ENCODE assay signal across 8 cellular contexts in genomic region chr16:28711220-28712083, GRCh38. TPM values are rescaled to one million over a fixed set of nuclear protein-coding genes. Genes with fewer than 3 reads are reported as not detected.
DNase-seq lines count a peak whose midpoint lies in the region; ATAC-seq and TF ChIP-seq lines count a peak whose summit lies in the region.
"Not testable (repeated sequence)": the region's sequence is repeated elsewhere in the genome, so short reads cannot be mapped to it uniquely, and the experiment has no call there.

TSS of gene EIF3C (plus strand) at chr16:28711464. CDS start at chr16:28711687, 223 bp downstream.

- not testable (repeated sequence) for H2BK5ac ChIP-seq in H9 (ENCODE audit: insufficient read length, low read length)

- H3K4ac ChIP-seq in H9 (ENCODE audit: low read depth, low read length) = not testable (repeated sequence)

- H3T11ph ChIP-seq in H9 (ENCODE audit: low read length) = not testable (repeated sequence)

- H3K9me3 ChIP-seq in H9 (ENCODE audit: control insufficient read depth, low read depth, low read length); colonic mucosa; prostate gland: not testable (repeated sequence)

- not testable (repeated sequence) for H3K27me3 Mint-ChIP-seq in H9 (ENCODE audit: low read depth); immature natural killer cell (ENCODE audit: low read depth in 3 of 3)

- not testable (repeated sequence) for H3K18ac ChIP-seq in H9 (ENCODE audit: insufficient read length, low read depth, low read length)

- H3K9ac ChIP-seq in H9 (ENCODE audit: extremely low read depth, insufficient read length, low read length); colonic mucosa (ENCODE audit: low read depth in 2 of 2, low read length in 2 of 2): not testable (repeated sequence)

- not testable (repeated sequence) for H4K5ac ChIP-seq in H9 (ENCODE audit: insufficient read length, low read depth, low read length)

- H2AK5ac ChIP-seq in H9 (ENCODE audit: insufficient read length, low read length) = not testable (repeated sequence)

- not testable (repeated sequence) for H2BK15ac ChIP-seq in H9 (ENCODE audit: low read depth, low read length)

- H3K4me1 Mint-ChIP-seq in H9, immature natural killer cell: not testable (repeated sequence)

- H3K79me1 ChIP-seq in H9 (ENCODE audit: insufficient read depth, low read depth, low read length, poor library complexity, severe bottlenecking) = not testable (repeated sequence)

- not testable (repeated sequence) for H3K36me3 Mint-ChIP-seq in H9 (ENCODE audit: insufficient read depth in 1 of 3, low read depth in 3 of 3); immature natural killer cell

- H4K20me1 ChIP-seq in H9 (ENCODE audit: control insufficient read depth, insufficient read depth, insufficient read length) = not testable (repeated sequence)

- H3K23ac ChIP-seq in H9 (ENCODE audit: insufficient read length, low read depth, low read length) = not testable (repeated sequence)

- not testable (repeated sequence) for H3K56ac ChIP-seq in H9 (ENCODE audit: insufficient read length, low read depth, low read length)

- not testable (repeated sequence) for H3K79me2 ChIP-seq in H9 (ENCODE audit: insufficient read depth, low read length)

- H2AFZ ChIP-seq in H9 (ENCODE audit: low read length) = not testable (repeated sequence)

- intact Hi-C loops in T-helper 2 cell treated with Interferon-gamma antibody and Interleukin-4, amounts not matched to agents 100 ng/mL and 5 ng/mL, for 36 hours (cut with micrococcal nuclease); colonic mucosa (cut with DNase I); prostate gland (cut with DNase I): not testable (repeated sequence)

- H3K4me3 Mint-ChIP-seq in H9 (peak within 1 kb of the TSS; percentile 71 to 81), immature natural killer cell (peak within 1 kb of the TSS in 4 of 5 donors; percentile 15 to 80 (median 68))

- H3K4me1 ChIP-seq in H9 (ENCODE audit: insufficient read depth, low read length); colonic mucosa; prostate gland (replicated peaks): not testable (repeated sequence)

- not testable (repeated sequence) for H3K27ac Mint-ChIP-seq in H9
- H3K27ac Mint-ChIP-seq in immature natural killer cell = peak within 1 kb of the TSS in 2 of 6 donors; percentile 68 to 77

- not testable (repeated sequence) for H3K4me2 ChIP-seq in H9 (ENCODE audit: insufficient read depth, insufficient read length, low read length)

- not testable (repeated sequence) for H3K23me2 ChIP-seq in H9 (ENCODE audit: insufficient read length, low read depth, low read length, poor library complexity, severe bottlenecking)

- H2BK12ac ChIP-seq in H9 (ENCODE audit: insufficient read length, low read depth, low read length) = not testable (repeated sequence)

- not testable (repeated sequence) for H2BK120ac ChIP-seq in H9 (ENCODE audit: low read depth, low read length, poor library complexity, severe bottlenecking)

- peak; percentile 99 for ATAC-seq in GM18868 (IDR thresholded peaks at IDR 0.05; ENCODE audit: unreplicated experiment)
- ATAC-seq in HG03442 (IDR thresholded peaks at IDR 0.05; ENCODE audit: unreplicated experiment) = peak; percentile 92

- not testable (repeated sequence) for H3K4me3 ChIP-seq in colonic mucosa, prostate gland

- not testable (repeated sequence) for TF ChIP-seq POLR2A in prostate gland (IDR thresholded peaks at IDR 0.05)

- H3K36me3 ChIP-seq in colonic mucosa, prostate gland: not testable (repeated sequence)

- not testable (repeated sequence) for H3K14ac ChIP-seq in H9 (ENCODE audit: insufficient read depth, low read length)

- not testable (repeated sequence) for H3K27me3 ChIP-seq in H9 (ENCODE audit: insufficient read depth, low read length); colonic mucosa; prostate gland (replicated peaks; ENCODE audit: insufficient read depth)

- H3K9me3 Mint-ChIP-seq in H9, immature natural killer cell: not testable (repeated sequence)

- not testable (repeated sequence) for H2BK20ac ChIP-seq in H9 (ENCODE audit: low read depth, low read length, poor library complexity, severe bottlenecking)

- not testable (repeated sequence) for H4K8ac ChIP-seq in H9 (replicated peaks; ENCODE audit: insufficient read length, low read depth, low read length)

- DNase-seq in A172 (ENCODE audit: low spot score); H9; colonic mucosa; immature natural killer cell; prostate gland (ENCODE audit: low spot score): not testable (repeated sequence)

- not testable (repeated sequence) for H4K91ac ChIP-seq in H9 (ENCODE audit: insufficient read length, low read depth, low read length)

- not testable (repeated sequence) for TF ChIP-seq CTCF in H9 (conservative IDR thresholded peaks at IDR 0.05); colonic mucosa (IDR thresholded peaks at IDR 0.05); prostate gland (IDR thresholded peaks at IDR 0.05)

- H3K27ac ChIP-seq in H9 (ENCODE audit: insufficient read length, low read depth, low read length); colonic mucosa; prostate gland: not testable (repeated sequence)

- WGBS in H9 (ENCODE audit: extremely low coverage, insufficient read length, low lambda C conversion rate) = no CpG with 5 or more reads among the region's 66 CpGs
- WGBS in prostate gland = no CpG with 5 or more reads among the region's 66 CpGs

RNA-seq across cellular contexts. Expression of gene EIF3C, which starts in this region (rescaled TPM):
- total RNA-seq in A172 (2014; rRNA removed; shearing (Covaris generic)) = 84.7 and 109 TPM in 2 replicates
- 990 and 1,003 TPM in 2 replicates for total RNA-seq in H9 (2021)
- 773 and 800 TPM in 2 replicates for total RNA-seq in T-helper 2 cell treated with Interferon-gamma antibody and Interleukin-4, amounts not matched to agents 100 ng/mL and 5 ng/mL, for 36 hours
- total RNA-seq in colonic mucosa = 100 to 1,000 TPM; 570 to 571 TPM
- polyA plus RNA-seq in immature natural killer cell = 100 to 1,000 TPM; 159 to 311 (median 198) TPM
- total RNA-seq in prostate gland = 100 to 1,000 TPM; 186 to 373 TPM
